ENCODE assay signal across 8 cellular contexts in the genomic region with DNA sequence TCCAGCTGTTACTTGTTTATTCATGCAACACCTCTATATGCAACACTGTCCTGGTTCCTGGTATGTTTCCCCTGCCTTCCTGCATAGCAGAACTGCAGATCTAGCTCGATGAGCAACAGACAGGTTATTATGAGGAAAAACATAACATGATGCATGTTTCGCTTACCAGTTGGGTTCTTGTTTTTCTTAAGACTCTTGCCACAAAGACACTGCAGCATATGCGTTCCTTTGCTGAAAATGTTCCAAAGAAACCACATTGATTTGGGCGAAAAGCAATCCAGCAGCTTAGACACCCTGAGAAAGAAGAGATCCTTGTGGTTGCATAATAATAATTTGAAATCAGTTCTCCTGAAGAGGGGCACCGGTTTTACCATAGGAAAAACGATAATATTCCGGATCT. TPM values are rescaled to one million over a fixed set of nuclear protein-coding genes. Genes with fewer than 3 reads are reported as not detected.
A peak's percentile ranks its signal among the peaks of the same experiment; 100 is the strongest.
DNase-seq lines count a peak whose midpoint lies in the region; ATAC-seq and TF ChIP-seq lines count a peak whose summit lies in the region.

No MANE protein-coding gene starts in this region.

- no peak overlapping the region for H3K27ac Mint-ChIP-seq in endodermal cell
- no peak overlapping the region for H3K27ac Mint-ChIP-seq in natural killer cell

- WGBS in endodermal cell (ENCODE audit: insufficient coverage in 1 of 2, insufficient read length in 1 of 2), 2 experiments: 21 to 26% methylated on average over 7 of the region's 7 CpGs

- H3K9ac ChIP-seq in endodermal cell (ENCODE audit: extremely low read depth, low read length, poor library complexity, severe bottlenecking): no peak overlapping the region

- H3K36me3 Mint-ChIP-seq in endodermal cell (ENCODE audit: low read depth): no peaks in the 10 kb centered on the region
- peaks cover 6% of the 10 kb centered on the region for H3K36me3 Mint-ChIP-seq in natural killer cell

- peak overlapping the region; percentile 60 for H3K4me3 Mint-ChIP-seq in endodermal cell
- peak overlapping the region; percentile 40 for H3K4me3 Mint-ChIP-seq in natural killer cell

- H3K27ac ChIP-seq in endodermal cell (ENCODE audit: low read depth, low read length): no peak overlapping the region

- peaks cover 55% of the 10 kb centered on the region for H3K27me3 ChIP-seq in endodermal cell (ENCODE audit: control insufficient read depth, insufficient read depth, low read length, poor library complexity, severe bottlenecking)

- H3K4me1 Mint-ChIP-seq in endodermal cell (peaks cover 16% of the 10 kb centered on the region), natural killer cell (peaks cover 6 to 18% of the 10 kb centered on the region in 2 donors)

- H3K36me3 ChIP-seq in endodermal cell (ENCODE audit: control insufficient read depth, insufficient read depth, low read length): no peaks in the 10 kb centered on the region

- H3K27me3 Mint-ChIP-seq in endodermal cell (ENCODE audit: insufficient read depth) (peaks cover 63% of the 10 kb centered on the region), natural killer cell (ENCODE audit: low read depth in 2 of 2) (peaks cover 40 to 72% of the 10 kb centered on the region in 2 donors)

- peaks cover 3% of the 10 kb centered on the region for H3K4me1 ChIP-seq in endodermal cell (ENCODE audit: control insufficient read depth, insufficient read depth, low read length)

- no peak for ATAC-seq in natural killer cell

- peak overlapping the region; percentile 81 for H3K4me3 ChIP-seq in endodermal cell (ENCODE audit: low read length)

- no peaks in the 10 kb centered on the region for H3K9me3 Mint-ChIP-seq in endodermal cell
- H3K9me3 Mint-ChIP-seq in natural killer cell: no peaks in the 10 kb centered on the region

- DNase-seq in Ammon's horn (ENCODE audit: low spot score): peak; percentile 22
- peak; percentile 17 for DNase-seq in NCI-H82 treated with DMSO at 0.1 percent for 48 hours (lab: John Stamatoyannopoulos, UW; ENCODE audit: unreplicated experiment)
- DNase-seq in endodermal cell: no peak
- DNase-seq in natural killer cell: no peak
- DNase-seq in amniotic stem cell (lab: John Stamatoyannopoulos, UW): no peak
- DNase-seq in posterior vena cava (ENCODE audit: low spot score): no peak
- no peak for DNase-seq in activated gamma-delta T cell treated with Interleukin-2 at 50 U/mL for 16 hours
- no peak for DNase-seq in NCI-H1048 (lab: John Stamatoyannopoulos, UW)

- no peak for TF ChIP-seq CTCF in endodermal cell (conservative IDR thresholded peaks at IDR 0.05)
- TF ChIP-seq CTCF in natural killer cell (IDR thresholded peaks at IDR 0.05): no peak

- intact Hi-C loops in natural killer cell (cut with micrococcal nuclease): no loop called here
- intact Hi-C loops in posterior vena cava (cut with DNase I): no loop called here

- no peaks in the 10 kb centered on the region for H3K9me3 ChIP-seq in endodermal cell (ENCODE audit: control insufficient read depth, low read length)

RNA-seq across cellular contexts. Expression of a gene that starts 0.5 kb away (rescaled TPM):
- total RNA-seq in endodermal cell: under 1 TPM; 0.15 to 0.26 TPM
- polyA plus RNA-seq in endodermal cell (2013, experiment 1 of 2): 1.4 TPM
- 0.83 TPM for polyA plus RNA-seq in endodermal cell (2013, experiment 2 of 2)
- not detected for total RNA-seq in natural killer cell
- 1 to 10 TPM; 4.6 to 6.6 TPM for total RNA-seq in posterior vena cava

Comparison
In these comparisons a context has a peak if more than half of its experiments do, and no peak if none do; other contexts are left out.
1. DNase-seq: peak in Ammon's horn (single experiment) and NCI-H82 treated with DMSO at 0.1 percent for 48 hours (single experiment); none in endodermal cell (single experiment), natural killer cell (single experiment), amniotic stem cell (single experiment), posterior vena cava (single experiment), activated gamma-delta T cell treated with Interleukin-2 at 50 U/mL for 16 hours (single experiment) and NCI-H1048 (single experiment).
2. RNA of a gene that starts 0.5 kb away (total RNA-seq): 4.6 to 6.6 TPM in posterior vena cava; 0.15 to 0.26 TPM in endodermal cell and not detected in natural killer cell; every median in the first group is over 4 times any median in the second.